ENCODE assay signal across 7 cellular contexts in genomic region chr20:33933469-33933909, GRCh38.
DNase-seq lines count a peak whose midpoint lies in the region; ATAC-seq, FAIRE-seq and TF ChIP-seq lines count a peak whose summit lies in the region.

No MANE protein-coding gene starts in this region.

- H3K36me3 Mint-ChIP-seq in endothelial cell (ENCODE audit: low read depth, unreplicated experiment) = no peaks in the 10 kb centered on the region
- no peaks in the 10 kb centered on the region for H3K36me3 Mint-ChIP-seq in stimulated activated memory B cell treated with anti-CD40 and anti-IgM and Interleukin-4, amounts not matched to agents 10 μg/mL and 1 μg/mL and 100 μg/mL, for 72 hours

- H3K4me3 Mint-ChIP-seq in endothelial cell (ENCODE audit: unreplicated experiment) = no peak overlapping the region
- no peak overlapping the region for H3K4me3 Mint-ChIP-seq in stimulated activated memory B cell treated with anti-CD40 and anti-IgM and Interleukin-4, amounts not matched to agents 10 μg/mL and 1 μg/mL and 100 μg/mL, for 72 hours

- H3K9me3 Mint-ChIP-seq in endothelial cell (ENCODE audit: unreplicated experiment) = no peaks in the 10 kb centered on the region
- no peaks in the 10 kb centered on the region for H3K9me3 Mint-ChIP-seq in stimulated activated memory B cell treated with anti-CD40 and anti-IgM and Interleukin-4, amounts not matched to agents 10 μg/mL and 1 μg/mL and 100 μg/mL, for 72 hours

- FAIRE-seq in GM12891 (lab: Jason Lieb, UNC) = peak; percentile 58

- peaks cover 3% of the 10 kb centered on the region for H3K4me1 Mint-ChIP-seq in endothelial cell (ENCODE audit: unreplicated experiment)
- H3K4me1 Mint-ChIP-seq in stimulated activated memory B cell treated with anti-CD40 and anti-IgM and Interleukin-4, amounts not matched to agents 10 μg/mL and 1 μg/mL and 100 μg/mL, for 72 hours = no peaks in the 10 kb centered on the region

- H3K27ac Mint-ChIP-seq in endothelial cell (ENCODE audit: unreplicated experiment) = no peak overlapping the region
- H3K27ac Mint-ChIP-seq in stimulated activated memory B cell treated with anti-CD40 and anti-IgM and Interleukin-4, amounts not matched to agents 10 μg/mL and 1 μg/mL and 100 μg/mL, for 72 hours = no peak overlapping the region

- H3K27me3 Mint-ChIP-seq in endothelial cell (ENCODE audit: unreplicated experiment) = no peaks in the 10 kb centered on the region
- H3K27me3 Mint-ChIP-seq in stimulated activated memory B cell treated with anti-CD40 and anti-IgM and Interleukin-4, amounts not matched to agents 10 μg/mL and 1 μg/mL and 100 μg/mL, for 72 hours = no peaks in the 10 kb centered on the region

- peak; percentile 60 for ATAC-seq in stimulated activated memory B cell treated with anti-CD40 and anti-IgM and Interleukin-4, amounts not matched to agents 10 μg/mL and 1 μg/mL and 100 μg/mL, for 72 hours
- no peak for ATAC-seq in GM21390 (IDR thresholded peaks at IDR 0.05; ENCODE audit: unreplicated experiment)

- peak; percentile 41 for DNase-seq in GM12891 (ENCODE audit: insufficient read length, low spot score)
- peak; percentile 51 to 75 for DNase-seq in NCI-H446 (lab: John Stamatoyannopoulos, UW)
- peak; percentile 15 to 16 for DNase-seq in activated CD8-positive, alpha-beta memory T cell treated with anti-CD3 and anti-CD28 coated beads for 1 hour (ENCODE audit: extremely low read depth in 1 of 2, low read depth in 1 of 2)
- DNase-seq in endothelial cell (ENCODE audit: low spot score) = peak; percentile 55
- DNase-seq in midbrain (lab: John Stamatoyannopoulos, UW) = peak; percentile 90

- TF ChIP-seq CTCF in endothelial cell (IDR thresholded peaks at IDR 0.05; ENCODE audit: unreplicated experiment) = no peak

- TF ChIP-seq POLR2A in GM12891 (IDR thresholded peaks at IDR 0.05; ENCODE audit: low read depth, low read length) = no peak

TF ChIP-seq in GM12891, 5 proteins besides CTCF, POLR2A, EP300 and RAD21:
- no peak for TF ChIP-seq PAX5 (IDR thresholded peaks at IDR 0.05; ENCODE audit: insufficient read depth, low read length, severe bottlenecking)
- no peak for TF ChIP-seq POLR2AphosphoS5 (IDR thresholded peaks at IDR 0.05; ENCODE audit: low read depth, low read length)
- no peak for TF ChIP-seq POU2F2 (IDR thresholded peaks at IDR 0.05; ENCODE audit: low read depth, low read length)
- TF ChIP-seq SPI1 (IDR thresholded peaks at IDR 0.05; ENCODE audit: low read depth, low read length) = no peak
- no peak for TF ChIP-seq TAF1 (IDR thresholded peaks at IDR 0.05; ENCODE audit: low read depth, low read length)

Comparison
In these comparisons a context has a peak if more than half of its experiments do, and no peak if none do; other contexts are left out.
1. DNase-seq: peak in every context shown above with its lines; median percentile 90 in midbrain; 63 in NCI-H446; 55 in endothelial cell; 41 in GM12891; 16 in activated CD8-positive, alpha-beta memory T cell treated with anti-CD3 and anti-CD28 coated beads for 1 hour.